In the genomic region with DNA sequence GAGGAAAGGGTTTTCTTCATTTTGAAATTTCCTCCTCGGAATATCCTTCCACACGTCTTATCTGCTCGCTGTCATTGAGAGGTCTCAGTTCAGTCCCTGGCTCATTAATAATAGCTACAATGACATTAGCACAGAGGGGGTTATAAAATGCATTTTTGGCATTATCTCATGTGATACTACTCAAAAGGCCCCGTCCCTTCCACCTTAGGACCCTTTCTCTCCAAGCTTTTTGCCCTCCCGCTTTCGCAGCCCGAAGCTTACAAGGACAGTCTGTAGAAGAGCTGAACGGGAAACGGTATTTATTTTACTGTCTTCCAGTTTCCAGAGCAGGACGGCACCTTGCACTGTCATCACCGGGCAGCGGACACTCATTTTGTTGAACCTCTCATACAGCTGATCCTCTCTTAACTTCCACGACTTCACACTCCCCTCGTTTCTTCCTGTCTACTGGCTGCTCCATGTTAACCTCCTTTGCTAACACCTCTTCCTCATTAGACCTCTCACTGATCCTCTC, we compare ENCODE assay signal across 8 cellular contexts. TPM values are rescaled to one million over a fixed set of nuclear protein-coding genes. Genes with fewer than 3 reads are reported as not detected.
DNase-seq lines count a peak whose midpoint lies in the region; ATAC-seq, FAIRE-seq and TF ChIP-seq lines count a peak whose summit lies in the region.

No MANE protein-coding gene starts in this region.

- CTCF ChIA-PET in MCF 10A (lab: Yijun Ruan, JAX): interaction anchor here (0.6 to 3.3 kb wide), 7 partner anchors 10 to 1656 kb away, joined by 3 to 11 read pairs (median 3); no protein-coding TSS in a partner anchor

- TF ChIP-seq CTCF in breast epithelium (IDR thresholded peaks at IDR 0.05): no peak
- no peak for TF ChIP-seq CTCF in MCF 10A (IDR thresholded peaks at IDR 0.05; ENCODE audit: unreplicated experiment)
- no peak for TF ChIP-seq CTCF in liver (IDR thresholded peaks at IDR 0.05; ENCODE audit: low read depth, low read length, missing input control)
- no peak for TF ChIP-seq CTCF in upper lobe of left lung (IDR thresholded peaks at IDR 0.05)

- no peaks in the 10 kb centered on the region for H3K9me3 ChIP-seq in breast epithelium
- H3K9me3 ChIP-seq in liver (ENCODE audit: control insufficient read depth in 4 of 4, low read length in 3 of 4): no peaks in the 10 kb centered on the region
- H3K9me3 ChIP-seq in upper lobe of left lung: no peaks in the 10 kb centered on the region

- no TSS peak for BruUV-seq in MCF 10A (replicated peaks; lab: Mats Ljungman, UMichigan)

- no peak overlapping the region for H3K4me3 Mint-ChIP-seq in MCF 10A (ENCODE audit: unreplicated experiment)
- H3K4me3 Mint-ChIP-seq in activated naive CD8-positive, alpha-beta T cell treated with anti-CD3 and anti-CD28 coated beads, Interleukin-2, amount 10 ng/mL, durations not matched to agents 7 days and 5 days: peak overlapping the region; percentile 67

- H3K27ac ChIP-seq in breast epithelium: peak overlapping the region; percentile 33 to 87
- H3K27ac ChIP-seq in liver (ENCODE audit: low read depth in 1 of 2, low read length in 2 of 2): peak overlapping the region; percentile 49 to 63
- H3K27ac ChIP-seq in upper lobe of left lung: peak overlapping the region; percentile 41 to 82 (median 64)

- no peak overlapping the region for H3K27ac Mint-ChIP-seq in MCF 10A (ENCODE audit: low read depth, unreplicated experiment)
- H3K27ac Mint-ChIP-seq in activated naive CD8-positive, alpha-beta T cell treated with anti-CD3 and anti-CD28 coated beads, Interleukin-2, amount 10 ng/mL, durations not matched to agents 7 days and 5 days: peak overlapping the region; percentile 74

- peaks cover 7% of the 10 kb centered on the region for H3K36me3 Mint-ChIP-seq in MCF 10A (ENCODE audit: insufficient read depth, unreplicated experiment)
- no peaks in the 10 kb centered on the region for H3K36me3 Mint-ChIP-seq in activated naive CD8-positive, alpha-beta T cell treated with anti-CD3 and anti-CD28 coated beads, Interleukin-2, amount 10 ng/mL, durations not matched to agents 7 days and 5 days

- H3K4me1 ChIP-seq in breast epithelium (peaks cover 0 to 3% of the 10 kb centered on the region in 2 donors), liver (ENCODE audit: control insufficient read depth in 4 of 4, insufficient read depth in 4 of 4, low read length in 3 of 4) (peaks cover 0 to 12% (median 3%) of the 10 kb centered on the region in 4 donors), upper lobe of left lung (peaks cover 20 to 38% (median 28%) of the 10 kb centered on the region in 4 donors)

- no peak for FAIRE-seq in GM19239 (lab: Jason Lieb, UNC)

- TF ChIP-seq RAD21 in liver (IDR thresholded peaks at IDR 0.05): no peak

- 44% methylated on average over 14 of the region's 14 CpGs for WGBS in liver
- 24 to 39% methylated on average over 14 of the region's 14 CpGs for whole genome bisulfite sequencing in upper lobe of left lung, 2 donors

- H3K4me3 ChIP-seq in breast epithelium: peak overlapping the region in 2 of 3 donors; percentile 25 to 60
- H3K4me3 ChIP-seq in liver (ENCODE audit: low read depth in 1 of 3, low read length in 3 of 3): no peak overlapping the region
- peak overlapping the region in 3 of 4 donors; percentile 5 to 26 (median 22) for H3K4me3 ChIP-seq in upper lobe of left lung

- no peak for DNase-seq in breast epithelium (ENCODE audit: low spot score in 2 of 2)
- no peak for DNase-seq in MCF 10A (ENCODE audit: unreplicated experiment)
- DNase-seq in activated naive CD8-positive, alpha-beta T cell treated with anti-CD3 and anti-CD28 coated beads, Interleukin-2, amount 10 ng/mL, durations not matched to agents 7 days and 5 days: no peak
- DNase-seq in upper lobe of left lung: no peak
- no peak for DNase-seq in GM19239 (ENCODE audit: insufficient read length, low spot score)

- H3K27me3 ChIP-seq in breast epithelium: no peaks in the 10 kb centered on the region
- no peaks in the 10 kb centered on the region for H3K27me3 ChIP-seq in liver (ENCODE audit: control insufficient read depth in 4 of 4, insufficient read depth in 4 of 4, low read length in 3 of 4)
- no peaks in the 10 kb centered on the region for H3K27me3 ChIP-seq in upper lobe of left lung

- no peak for TF ChIP-seq EP300 in upper lobe of left lung (IDR thresholded peaks at IDR 0.05)

- TF ChIP-seq POLR2A in breast epithelium (IDR thresholded peaks at IDR 0.05): no peak
- TF ChIP-seq POLR2A in upper lobe of left lung (IDR thresholded peaks at IDR 0.05): no peak

- ATAC-seq in activated naive CD8-positive, alpha-beta T cell treated with anti-CD3 and anti-CD28 coated beads, Interleukin-2, amount 10 ng/mL, durations not matched to agents 7 days and 5 days (ENCODE audit: low read depth): peak; percentile 7
- no peak for ATAC-seq in upper lobe of left lung (ENCODE audit: low FRiP score in 2 of 2)
- ATAC-seq in GM19397 (IDR thresholded peaks at IDR 0.05; ENCODE audit: unreplicated experiment): no peak
- no peak for ATAC-seq in HG02571 (IDR thresholded peaks at IDR 0.05; ENCODE audit: unreplicated experiment)

- peak overlapping the region in 1 of 2 donors; percentile 36 for H3K9ac ChIP-seq in liver (ENCODE audit: low read depth in 1 of 2, low read length in 2 of 2)

- H3K9me3 Mint-ChIP-seq in MCF 10A (ENCODE audit: unreplicated experiment): no peaks in the 10 kb centered on the region
- no peaks in the 10 kb centered on the region for H3K9me3 Mint-ChIP-seq in activated naive CD8-positive, alpha-beta T cell treated with anti-CD3 and anti-CD28 coated beads, Interleukin-2, amount 10 ng/mL, durations not matched to agents 7 days and 5 days

- H3K4me1 Mint-ChIP-seq in MCF 10A (ENCODE audit: insufficient read depth, unreplicated experiment): peaks cover 6% of the 10 kb centered on the region
- H3K4me1 Mint-ChIP-seq in activated naive CD8-positive, alpha-beta T cell treated with anti-CD3 and anti-CD28 coated beads, Interleukin-2, amount 10 ng/mL, durations not matched to agents 7 days and 5 days: peaks cover 37% of the 10 kb centered on the region

- POLR2A ChIA-PET in MCF 10A (lab: Yijun Ruan, JAX): interaction anchor here (0.7 kb wide), 2 partner anchors 10 to 15 kb away, joined by 3 to 4 read pairs; partner anchors contain the start of gene PIF1
- POLR2A ChIA-PET in activated naive CD8-positive, alpha-beta T cell treated with anti-CD3 and anti-CD28 coated beads, Interleukin-2, amount 10 ng/mL, durations not matched to agents 7 days and 5 days (lab: Charles Lee): interaction anchor here (1.0 to 4.5 kb wide), 7 partner anchors 9 to 154 kb away, joined by 3 to 86 read pairs (median 4); partner anchors contain the start of genes PIF1 and SPG21

- no peaks in the 10 kb centered on the region for H3K27me3 Mint-ChIP-seq in MCF 10A (ENCODE audit: insufficient read depth, unreplicated experiment)
- H3K27me3 Mint-ChIP-seq in activated naive CD8-positive, alpha-beta T cell treated with anti-CD3 and anti-CD28 coated beads, Interleukin-2, amount 10 ng/mL, durations not matched to agents 7 days and 5 days: no peaks in the 10 kb centered on the region

- H3K36me3 ChIP-seq in breast epithelium (no peaks in the 10 kb centered on the region), liver (ENCODE audit: control insufficient read depth in 4 of 4, insufficient read depth in 3 of 4, low read depth in 1 of 4, low read length in 3 of 4) (no peaks in the 10 kb centered on the region), upper lobe of left lung (no peaks in the 10 kb centered on the region)

- intact Hi-C loops in breast epithelium (cut with DNase I; ENCODE audit: low total_unique reads): loop anchor here (5.0 kb wide), 1 partner anchor 546 kb away; no protein-coding TSS in a partner anchor
- intact Hi-C loops in MCF 10A (cut with micrococcal nuclease): no loop called here

TF ChIP-seq in liver, 16 proteins besides CTCF, POLR2A, EP300 and RAD21 (continues in another document):
- TF ChIP-seq JUND (IDR thresholded peaks at IDR 0.05): no peak
- TF ChIP-seq GABPA (IDR thresholded peaks at IDR 0.05 in 1 of 2, conservative IDR thresholded peaks at IDR 0.05 in 1 of 2): no peak
- no peak for TF ChIP-seq TAF1 (conservative IDR thresholded peaks at IDR 0.05)
- TF ChIP-seq RXRA (IDR thresholded peaks at IDR 0.05): no peak
- TF ChIP-seq NR2F2 (IDR thresholded peaks at IDR 0.05): no peak
- TF ChIP-seq EGR1 (IDR thresholded peaks at IDR 0.05; ENCODE audit: low read depth in 2 of 2): no peak
- no peak for TF ChIP-seq FOXA2 (IDR thresholded peaks at IDR 0.05)
- no peak for TF ChIP-seq SP1 (IDR thresholded peaks at IDR 0.05)
- TF ChIP-seq, protein P1, sequence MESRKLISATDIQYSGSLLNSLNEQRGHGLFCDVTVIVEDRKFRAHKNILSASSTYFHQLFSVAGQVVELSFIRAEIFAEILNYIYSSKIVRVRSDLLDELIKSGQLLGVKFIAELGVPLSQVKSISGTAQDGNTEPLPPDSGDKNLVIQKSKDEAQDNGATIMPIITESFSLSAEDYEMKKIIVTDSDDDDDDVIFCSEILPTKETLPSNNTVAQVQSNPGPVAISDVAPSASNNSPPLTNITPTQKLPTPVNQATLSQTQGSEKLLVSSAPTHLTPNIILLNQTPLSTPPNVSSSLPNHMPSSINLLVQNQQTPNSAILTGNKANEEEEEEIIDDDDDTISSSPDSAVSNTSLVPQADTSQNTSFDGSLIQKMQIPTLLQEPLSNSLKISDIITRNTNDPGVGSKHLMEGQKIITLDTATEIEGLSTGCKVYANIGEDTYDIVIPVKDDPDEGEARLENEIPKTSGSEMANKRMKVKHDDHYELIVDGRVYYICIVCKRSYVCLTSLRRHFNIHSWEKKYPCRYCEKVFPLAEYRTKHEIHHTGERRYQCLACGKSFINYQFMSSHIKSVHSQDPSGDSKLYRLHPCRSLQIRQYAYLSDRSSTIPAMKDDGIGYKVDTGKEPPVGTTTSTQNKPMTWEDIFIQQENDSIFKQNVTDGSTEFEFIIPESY (IDR thresholded peaks at IDR 0.05): no peak
- no peak for TF ChIP-seq FOXA1 (IDR thresholded peaks at IDR 0.05)
- no peak for TF ChIP-seq HNF4A (conservative IDR thresholded peaks at IDR 0.05)
- no peak for TF ChIP-seq YY1 (IDR thresholded peaks at IDR 0.05)
- no peak for TF ChIP-seq HNF4G (IDR thresholded peaks at IDR 0.05)

RNA-seq across cellular contexts. Expression of gene PLEKHO2, which starts 5.6 kb away (rescaled TPM):
- total RNA-seq in breast epithelium (10 to 100 TPM; 21.1 to 33.3 (median 26.5) TPM), MCF 10A (2022) (2.0 and 2.7 TPM in 2 replicates), liver (10 to 100 TPM; 10.2 to 11.3 TPM), upper lobe of left lung (10 to 100 TPM; 21.9 to 83.0 (median 51.3) TPM)
- 10 to 100 TPM; 25.4 to 25.7 TPM for total RNA-seq in activated naive CD8-positive, alpha-beta T cell treated with anti-CD3 and anti-CD28 coated beads, Interleukin-2, amount 10 ng/mL, durations not matched to agents 7 days and 5 days
- polyA plus RNA-seq in liver: 1 to 10 TPM; 2.0 to 6.9 TPM

RNA-seq across cellular contexts. Expression of gene PIF1, which starts 10.6 kb away (rescaled TPM):
- total RNA-seq in breast epithelium (1 to 10 TPM in 1 of 3 donors, under 1 TPM in 2; 0.44 to 1.3 (median 0.66) TPM), MCF 10A (2022) (8.1 and 13.4 TPM in 2 replicates), liver (1 to 10 TPM in 1 of 2 donors, under 1 TPM in 1; 0.42 to 7.3 TPM), upper lobe of left lung (1 to 10 TPM in 4 of 6 donors, under 1 TPM in 2; 0.61 to 6.2 (median 1.1) TPM)
- 10 to 100 TPM; 45.8 to 49.7 TPM for total RNA-seq in activated naive CD8-positive, alpha-beta T cell treated with anti-CD3 and anti-CD28 coated beads, Interleukin-2, amount 10 ng/mL, durations not matched to agents 7 days and 5 days
- under 1 TPM; 0.61 to 0.67 TPM for polyA plus RNA-seq in liver

Comparison
In these comparisons a context has a peak if more than half of its experiments do, and no peak if none do; other contexts are left out.
1. H3K4me3 ChIP-seq: peak in breast epithelium (2 of 3) and upper lobe of left lung (3 of 4); none in liver (0 of 3).
2. Peak in every context shown above with its lines, with median percentiles within 50 percentile points of each other: H3K27ac ChIP-seq.